1 cellular context compared by ENCODE assay signal in genomic region chr2:61017556-61018318, GRCh38.
TF ChIP-seq lines count a peak whose summit lies in the region.

Gene PEX13, plus strand, starts transcription at chr2:61017720. Its CDS starts 40 bp downstream, at chr2:61017760.
Gene PUS10, minus strand, starts transcription at chr2:61018255. Its CDS starts 6,365 bp downstream, at chr2:61011890.

TF ChIP-seq in neural cell, 6 proteins besides CTCF, POLR2A, EP300 and RAD21 (continued from another document):
- TF ChIP-seq REST (IDR thresholded peaks at IDR 0.05; ENCODE audit: borderline replicate concordance) = peak; percentile 15
- TF ChIP-seq TAF1 (IDR thresholded peaks at IDR 0.05; ENCODE audit: low read depth) = no peak
- TF ChIP-seq EZH2 (IDR thresholded peaks at IDR 0.05; ENCODE audit: borderline replicate concordance, insufficient read depth, low read length, poor library complexity, severe bottlenecking) = no peak
- TF ChIP-seq MXI1 (conservative IDR thresholded peaks at IDR 0.05; ENCODE audit: poor library complexity, severe bottlenecking) = no peak
